ENCODE assay signal across 20 cellular contexts in the genomic region with DNA sequence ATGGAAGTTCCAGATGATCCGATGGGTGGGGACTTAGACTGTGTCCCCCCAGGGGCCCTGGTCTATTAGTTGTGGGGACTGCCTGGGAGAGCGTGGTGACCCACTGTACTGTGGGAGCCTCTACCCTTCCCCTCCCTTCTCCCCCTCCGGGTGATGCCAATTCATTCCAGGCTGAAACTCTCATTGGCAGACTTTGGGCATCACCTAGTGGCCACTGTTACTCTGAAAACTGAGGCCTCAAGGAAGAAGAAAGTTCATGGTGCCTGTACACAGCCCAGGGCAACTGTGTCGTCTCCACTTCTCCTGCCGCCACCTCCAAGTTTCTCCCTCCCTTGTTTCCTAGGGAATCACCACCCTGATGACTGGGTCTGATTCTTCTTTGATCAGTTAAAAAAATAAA.
DNase-seq lines count a peak whose midpoint lies in the region; ATAC-seq, FAIRE-seq and TF ChIP-seq lines count a peak whose summit lies in the region.
"Had no signal": no experiment of that assay in that cellular context is flagged by ENCODE, and none has a peak within 500 bp of the region (broad histone marks: within the 10 kb centered on the region; RNA-seq: fewer than 3 reads in every experiment).

No MANE protein-coding gene starts in this region.

- POLR2A ChIA-PET in A549 (lab: Yijun Ruan, JAX) (no interaction called here), SK-N-SH (lab: Yijun Ruan, JAX) (no interaction called here)

- no peak for FAIRE-seq in A549 (lab: Jason Lieb, UNC)
- FAIRE-seq in GM19239 (lab: Jason Lieb, UNC): peak; percentile 84
- peak; percentile 98 for FAIRE-seq in keratinocyte (lab: Jason Lieb, UNC)
- FAIRE-seq in H54 (lab: Jason Lieb, UNC): no peak
- FAIRE-seq: TTC549 had no signal

- H2AFZ ChIP-seq in SK-N-SH (ENCODE audit: low read depth): no peak overlapping the region
- H2AFZ ChIP-seq in keratinocyte (ENCODE audit: control insufficient read depth, low read length): no peak overlapping the region

- H4K20me1 ChIP-seq in SK-N-SH (ENCODE audit: insufficient read depth) (no peaks in the 10 kb centered on the region), keratinocyte (ENCODE audit: control insufficient read depth, extremely low read depth, insufficient read depth, low read length) (no peaks in the 10 kb centered on the region)

- H3K79me2 ChIP-seq in SK-N-SH (ENCODE audit: insufficient read depth) (no peaks in the 10 kb centered on the region), keratinocyte (ENCODE audit: control insufficient read depth, insufficient read depth, low read length) (no peaks in the 10 kb centered on the region)

- H3K36me3 ChIP-seq in SK-N-SH (replicated peaks in 1 of 2; ENCODE audit: control insufficient read depth in 1 of 2, insufficient read depth in 2 of 2, low read length in 1 of 2): no peaks in the 10 kb centered on the region
- no peaks in the 10 kb centered on the region for H3K36me3 ChIP-seq in keratinocyte (ENCODE audit: control insufficient read depth in 2 of 2, extremely low read depth in 1 of 2, insufficient read depth in 2 of 2, low read length in 2 of 2)
- H3K36me3 ChIP-seq: left ventricle myocardium inferior, vagina had no signal

- TF ChIP-seq EP300 in A549 (IDR thresholded peaks at IDR 0.05) (no peak), SK-N-SH (IDR thresholded peaks at IDR 0.05; ENCODE audit: borderline replicate concordance in 1 of 2, low read depth in 1 of 2, low read length in 1 of 2) (no peak)

- ATAC-seq in A549 (peak; percentile 49 to 56; a peak in 4 of 6 replicates), HG03571 (IDR thresholded peaks at IDR 0.05; ENCODE audit: unreplicated experiment) (no peak)

- TF ChIP-seq RAD21 in A549 (conservative IDR thresholded peaks at IDR 0.05 in 1 of 2, IDR thresholded peaks at IDR 0.05 in 1 of 2) (peak; percentile 61 to 64), SK-N-SH (IDR thresholded peaks at IDR 0.05; ENCODE audit: low read length) (no peak)

- CTCF ChIA-PET in A549 (lab: Yijun Ruan, JAX): interaction anchor here (0.6 to 2.7 kb wide), 8 partner anchors 13 to 386 kb away, joined by 3 to 14 read pairs (median 4); partner anchors contain the start of gene ALG10B
- CTCF ChIA-PET in SK-N-SH (lab: Yijun Ruan, JAX): no interaction called here

- H3K9me1 ChIP-seq in keratinocyte (ENCODE audit: control insufficient read depth, extremely low read depth, insufficient read depth, low read length): no peaks in the 10 kb centered on the region

- H3F3A ChIP-seq in SK-N-SH (replicated peaks; ENCODE audit: insufficient read depth): no peaks in the 10 kb centered on the region

- H3K4me1 ChIP-seq in A549 (peaks cover 10% of the 10 kb centered on the region; the same call in 2 of the 3 replicates), SK-N-SH (ENCODE audit: control insufficient read depth in 1 of 2, insufficient read depth in 2 of 2, low read depth in 1 of 2, low read length in 1 of 2) (peaks cover 0 to 4% of the 10 kb centered on the region in 2 experiments; a peak in 1 of 4 replicates), keratinocyte (ENCODE audit: control insufficient read depth, extremely low read depth, insufficient read depth, low read length) (no peaks in the 10 kb centered on the region)

- H3K27ac ChIP-seq in A549 (no peak overlapping the region), SK-N-SH (ENCODE audit: low read depth in 2 of 2, low read length in 1 of 2) (no peak overlapping the region), keratinocyte (ENCODE audit: control insufficient read depth, insufficient read depth, low read length) (no peak overlapping the region)
- H3K27ac ChIP-seq: left ventricle myocardium inferior, RWPE1, vagina had no signal

- 51% methylated on average over 5 of the region's 5 CpGs for WGBS in A549 (ENCODE audit: missing lambda C conversion rate)
- 15% methylated on average over 3 of the region's 5 CpGs for WGBS in SK-N-SH (ENCODE audit: low lambda C conversion rate)

- H3K9me3 ChIP-seq in A549 (peaks cover 18% of the 10 kb centered on the region; the same call in 2 of the 3 replicates), SK-N-SH (no peaks in the 10 kb centered on the region), keratinocyte (ENCODE audit: control insufficient read depth, low read depth, low read length) (no peaks in the 10 kb centered on the region)
- H3K9me3 ChIP-seq: vagina had no signal

- DNase-seq in A549 (ENCODE audit: low read depth in 1 of 2, low spot score in 1 of 2): peak; percentile 20 to 42
- DNase-seq in GM19239 (ENCODE audit: insufficient read length, low spot score): no peak
- DNase-seq in SK-N-SH: no peak
- DNase-seq in keratinocyte (ENCODE audit: low read depth, low spot score): no peak
- DNase-seq in NCI-H526 treated with DMSO at 0.1 percent for 48 hours (lab: John Stamatoyannopoulos, UW): no peak
- DNase-seq in NCI-H1694 treated with DMSO at 0.1 percent for 48 hours (lab: John Stamatoyannopoulos, UW): no peak
- no peak for DNase-seq in H54 (ENCODE audit: insufficient read length, low spot score)
- DNase-seq: activated CD4-positive, alpha-beta T cell treated with anti-CD3 and anti-CD28 coated beads for 4 hours; activated naive CD4-positive, alpha-beta T cell treated with anti-CD3 and anti-CD28 coated beads, Interleukin-2, amount 10 ng/mL, durations not matched to agents 7 days and 5 days; amygdala; CD4-positive, CD25-positive, alpha-beta regulatory T cell; DMS153; GF-D8; left ventricle myocardium inferior; NCI-H1417 treated with DMSO at 0.1 percent for 48 hours; NCI-H524 had no signal

- dilution Hi-C loops in keratinocyte (cut with MboI; ENCODE audit: extremely low pct_ligation_motif_present, low sequenced_read_pairs): no loop called here

- H3K4me3 ChIP-seq in A549: no peak overlapping the region
- no peak overlapping the region for H3K4me3 ChIP-seq in SK-N-SH (ENCODE audit: low read depth in 2 of 2, low read length in 1 of 2)
- H3K4me3 ChIP-seq in keratinocyte (ENCODE audit: control insufficient read depth in 2 of 3, extremely low read depth in 1 of 3, insufficient read depth in 2 of 3, low read depth in 1 of 3, low read length in 3 of 3): no peak overlapping the region
- H3K4me3 ChIP-seq: left ventricle myocardium inferior, vagina had no signal

- H3K9ac ChIP-seq in SK-N-SH: no peak overlapping the region
- no peak overlapping the region for H3K9ac ChIP-seq in keratinocyte (ENCODE audit: control insufficient read depth, extremely low read depth, insufficient read depth, low read length)

- no peaks in the 10 kb centered on the region for H3K9me2 ChIP-seq in SK-N-SH

- TF ChIP-seq POLR2A in A549 (IDR thresholded peaks at IDR 0.05; ENCODE audit: low read length): no peak
- TF ChIP-seq POLR2A in H54 (IDR thresholded peaks at IDR 0.05; ENCODE audit: low read depth, low read length): no peak

- H3K27me3 ChIP-seq in SK-N-SH (ENCODE audit: insufficient read depth): 0 out of 2 replicates have a peak, but pooled peaks cover 2% of the 10 kb centered on the region
- no peaks in the 10 kb centered on the region for H3K27me3 ChIP-seq in keratinocyte (ENCODE audit: control insufficient read depth, extremely low read depth, insufficient read depth, low read length)
- H3K27me3 ChIP-seq: vagina had no signal

- H3K4me2 ChIP-seq in A549 (no peak overlapping the region), SK-N-SH (no peak overlapping the region), keratinocyte (ENCODE audit: control insufficient read depth, extremely low read depth, insufficient read depth, low read depth, low read length) (no peak overlapping the region)

- peak; percentile 36; the same call in 2 of the 3 replicates for TF ChIP-seq CTCF in A549 (IDR thresholded peaks at IDR 0.05)
- peak; percentile 26; the same call in 1 of the 2 replicates for TF ChIP-seq CTCF in SK-N-SH (IDR thresholded peaks at IDR 0.05)
- peak in 1 of 3 experiments; percentile 11 for TF ChIP-seq CTCF in keratinocyte (optimal IDR thresholded peaks at IDR 0.05 in 1 of 3, IDR thresholded peaks at IDR 0.05 in 1 of 3, conservative IDR thresholded peaks at IDR 0.05 in 1 of 3; ENCODE audit: extremely low read depth in 1 of 3, insufficient read depth in 2 of 3, low read length in 3 of 3)

TF ChIP-seq in A549, 52 proteins besides CTCF, POLR2A, EP300 and RAD21:
- TF ChIP-seq USF2 (IDR thresholded peaks at IDR 0.05) (no peak), SMC3 (IDR thresholded peaks at IDR 0.05) (peak; percentile 37; the same call in 1 of the 3 replicates)

TF ChIP-seq in SK-N-SH, 30 proteins besides CTCF, POLR2A, EP300 and RAD21:
- TF ChIP-seq JUND (IDR thresholded peaks at IDR 0.05): no peak
- TF ChIP-seq TAF1 (IDR thresholded peaks at IDR 0.05; ENCODE audit: borderline replicate concordance, low read depth, low read length): no peak
- TF ChIP-seq TEAD4 (IDR thresholded peaks at IDR 0.05; ENCODE audit: borderline replicate concordance, insufficient read depth): no peak
- no peak for TF ChIP-seq ELF1 (IDR thresholded peaks at IDR 0.05)

Comparison
In these comparisons a context has a peak if more than half of its experiments do, and no peak if none do; other contexts are left out.
1. DNase-seq: peak in A549 (2 of 2); none in GM19239 (single experiment), SK-N-SH (single experiment), keratinocyte (single experiment), NCI-H526 treated with DMSO at 0.1 percent for 48 hours (single experiment), NCI-H1694 treated with DMSO at 0.1 percent for 48 hours (single experiment) and H54 (single experiment).
2. Of the 12 proteins assayed by ChIP-seq in both A549 and SK-N-SH: peak only in A549: RAD21 and SMC3; only in SK-N-SH: none; in both: CTCF; in neither: 9.